ENCODE assay signal across 3 cellular contexts in genomic region chr10:79781584-79781983, GRCh38. TPM values are rescaled to one million over a fixed set of nuclear protein-coding genes. Genes with fewer than 3 reads are reported as not detected.
"Had no signal": no experiment of that assay in that cellular context is flagged by ENCODE, and none has a peak within 500 bp of the region (broad histone marks: within the 10 kb centered on the region; RNA-seq: fewer than 3 reads in every experiment).

No MANE protein-coding gene starts in this region.

RNA-seq across cellular contexts. Expression of gene NUTM2E, which starts 45.0 kb away (rescaled TPM):
- total RNA-seq: NCI-H460, Right ventricle myocardium inferior, RPMI7951 had no signal
